8 cellular contexts compared by ENCODE assay signal in genomic region chr17:58112970-58113631, GRCh38. TPM values are rescaled to one million over a fixed set of nuclear protein-coding genes. Genes with fewer than 3 reads are reported as not detected.
A peak's percentile ranks its signal among the peaks of the same experiment; 100 is the strongest.
DNase-seq lines count a peak whose midpoint lies in the region; ATAC-seq and TF ChIP-seq lines count a peak whose summit lies in the region.

No MANE protein-coding gene starts in this region.

- ATAC-seq in right cardiac atrium (peak; percentile 79 to 84), GM21360 (IDR thresholded peaks at IDR 0.05; ENCODE audit: unreplicated experiment) (no peak), HG03039 (IDR thresholded peaks at IDR 0.05; ENCODE audit: unreplicated experiment) (no peak)

- H3K27me3 ChIP-seq in right cardiac atrium (ENCODE audit: control insufficient read depth, insufficient read depth): no peaks in the 10 kb centered on the region

- 31% methylated on average over 17 of the region's 17 CpGs for WGBS in right cardiac atrium

- no peak overlapping the region for H3K4me3 ChIP-seq in right cardiac atrium (ENCODE audit: low read length)
- H3K4me3 ChIP-seq in skeletal muscle cell (ENCODE audit: low read depth, low read length): no peak overlapping the region

- peak; percentile 48 to 79 for DNase-seq in NCI-H1930 (lab: John Stamatoyannopoulos, UW)
- DNase-seq in T-helper 2 cell: peak; percentile 51 to 83 (median 71)
- DNase-seq in amygdala (lab: John Stamatoyannopoulos, UW): peak in 52 of 56 donors; percentile 7 to 84 (median 48)
- DNase-seq in right cardiac atrium: peak; percentile 73 to 88 (median 86)
- DNase-seq in skeletal muscle cell (ENCODE audit: low read depth): peak; percentile 4

- H3K9me3 ChIP-seq in right cardiac atrium (ENCODE audit: control insufficient read depth, low read length): no peaks in the 10 kb centered on the region

- H3K27ac ChIP-seq in right cardiac atrium (ENCODE audit: low read length): no peak overlapping the region

- intact Hi-C loops in right cardiac atrium (cut with DNase I): loop anchor here in 3 of 4 donors (5.0 to 10.0 kb wide), 5 partner anchors 91 to 258 kb away; partner anchors contain the start of gene MRPS23 (in 1 of the 3)

- peak; percentile 92 for TF ChIP-seq CTCF in GM12874 (IDR thresholded peaks at IDR 0.05; ENCODE audit: insufficient read depth, low read depth, low read length)

- no peaks in the 10 kb centered on the region for H3K4me1 ChIP-seq in right cardiac atrium (ENCODE audit: control insufficient read depth, insufficient read depth, low read length)

RNA-seq across cellular contexts. Expression of gene DYNLL2, which starts 29.9 kb away (rescaled TPM):
- total RNA-seq in right cardiac atrium: 10 to 100 TPM; 58.1 to 73.0 (median 67.4) TPM
- 73.4 TPM for polyA plus RNA-seq in right cardiac atrium

RNA-seq across cellular contexts. Expression of gene OR4D1, which starts 35.1 kb away (rescaled TPM):
- not detected for total RNA-seq in right cardiac atrium
- polyA plus RNA-seq in right cardiac atrium: not detected

RNA-seq across cellular contexts. Expression of gene OR4D2, which starts 53.7 kb away (rescaled TPM):
- not detected for total RNA-seq in right cardiac atrium
- not detected for polyA plus RNA-seq in right cardiac atrium

Comparison
In these comparisons a context has a peak if more than half of its experiments do, and no peak if none do; other contexts are left out.
1. DNase-seq: peak in every context shown above with its lines; median percentile 86 in right cardiac atrium; 71 in T-helper 2 cell; 64 in NCI-H1930; 48 in amygdala; 4 in skeletal muscle cell.
2. ATAC-seq: peak in right cardiac atrium (2 of 2); none in GM21360 (single experiment) and HG03039 (single experiment).